In genomic region chr1:5745776-5746610, GRCh38 we compare ENCODE assay signal across 7 cellular contexts.
DNase-seq lines count a peak whose midpoint lies in the region; ATAC-seq, FAIRE-seq and TF ChIP-seq lines count a peak whose summit lies in the region.

No MANE protein-coding gene starts in this region.

- H3K27ac Mint-ChIP-seq in activated T-helper 1 cell treated with anti-CD3 and anti-CD28 coated beads, Interleukin-12 subunit alpha, Interleukin-12 subunit beta, Interleukin-2, Interleukin-4 antibody, amounts not matched to agents 30 ng/mL and 10 ng/mL and 1 ng/mL, durations not matched to agents 14 hours and 24 hours and 36 hours, result no peak overlapping the region

- no peaks in the 10 kb centered on the region for H3K27me3 ChIP-seq in thoracic aorta (replicated peaks; ENCODE audit: insufficient read depth)

- H3K4me3 Mint-ChIP-seq in activated T-helper 1 cell treated with anti-CD3 and anti-CD28 coated beads, Interleukin-12 subunit alpha, Interleukin-12 subunit beta, Interleukin-2, Interleukin-4 antibody, amounts not matched to agents 30 ng/mL and 10 ng/mL and 1 ng/mL, durations not matched to agents 14 hours and 24 hours and 36 hours, result no peak overlapping the region

- H3K27me3 Mint-ChIP-seq in activated T-helper 1 cell treated with anti-CD3 and anti-CD28 coated beads, Interleukin-12 subunit alpha, Interleukin-12 subunit beta, Interleukin-2, Interleukin-4 antibody, amounts not matched to agents 30 ng/mL and 10 ng/mL and 1 ng/mL, durations not matched to agents 14 hours and 24 hours and 36 hours (ENCODE audit: insufficient read depth), result no peaks in the 10 kb centered on the region

- no peaks in the 10 kb centered on the region for H3K36me3 ChIP-seq in thoracic aorta

- no peaks in the 10 kb centered on the region for H3K4me1 Mint-ChIP-seq in activated T-helper 1 cell treated with anti-CD3 and anti-CD28 coated beads, Interleukin-12 subunit alpha, Interleukin-12 subunit beta, Interleukin-2, Interleukin-4 antibody, amounts not matched to agents 30 ng/mL and 10 ng/mL and 1 ng/mL, durations not matched to agents 14 hours and 24 hours and 36 hours (ENCODE audit: low read depth)

- TF ChIP-seq CTCF in GM12873 (IDR thresholded peaks at IDR 0.05; ENCODE audit: insufficient read depth, low read depth, low read length, missing control alignments) (peak; percentile 95), fibroblast of villous mesenchyme (IDR thresholded peaks at IDR 0.05; ENCODE audit: insufficient read depth, low read depth, low read length) (peak; percentile 68), omental fat pad (IDR thresholded peaks at IDR 0.05) (peak in 1 of 3 donors; percentile 29), thoracic aorta (IDR thresholded peaks at IDR 0.05) (peak; percentile 70)

- no peaks in the 10 kb centered on the region for H3K36me3 Mint-ChIP-seq in activated T-helper 1 cell treated with anti-CD3 and anti-CD28 coated beads, Interleukin-12 subunit alpha, Interleukin-12 subunit beta, Interleukin-2, Interleukin-4 antibody, amounts not matched to agents 30 ng/mL and 10 ng/mL and 1 ng/mL, durations not matched to agents 14 hours and 24 hours and 36 hours (ENCODE audit: low read depth)

- ATAC-seq in omental fat pad (ENCODE audit: low FRiP score) (peak; percentile 55), thoracic aorta (ENCODE audit: insufficient number of reproducible peaks, low FRiP score, low read depth) (no peak)

- no peak overlapping the region for H3K4me3 ChIP-seq in fibroblast of villous mesenchyme (ENCODE audit: low read depth, low read length)
- no peak overlapping the region for H3K4me3 ChIP-seq in thoracic aorta

- H3K27ac ChIP-seq in thoracic aorta, result no peak overlapping the region

- intact Hi-C loops in activated T-helper 1 cell treated with anti-CD3 and anti-CD28 coated beads, Interleukin-12 subunit alpha, Interleukin-12 subunit beta, Interleukin-2, Interleukin-4 antibody, amounts not matched to agents 30 ng/mL and 10 ng/mL and 1 ng/mL, durations not matched to agents 14 hours and 24 hours and 36 hours (cut with micrococcal nuclease), result loop anchor here (1.0 to 2.0 kb wide), 2 partner anchors 109 to 236 kb away; no protein-coding TSS in a partner anchor

- no peaks in the 10 kb centered on the region for H3K9me3 ChIP-seq in thoracic aorta

- H3K4me1 ChIP-seq in thoracic aorta (ENCODE audit: control insufficient read depth in 1 of 2, low read depth in 2 of 2), result no peaks in the 10 kb centered on the region

- no peaks in the 10 kb centered on the region for H3K9me3 Mint-ChIP-seq in activated T-helper 1 cell treated with anti-CD3 and anti-CD28 coated beads, Interleukin-12 subunit alpha, Interleukin-12 subunit beta, Interleukin-2, Interleukin-4 antibody, amounts not matched to agents 30 ng/mL and 10 ng/mL and 1 ng/mL, durations not matched to agents 14 hours and 24 hours and 36 hours

- FAIRE-seq in RCC 7860 (lab: Jason Lieb, UNC), result no peak

- DNase-seq in HPDE6-E6E7 (ENCODE audit: extremely low spot score) (peak; percentile 16), RCC 7860 (ENCODE audit: low spot score) (peak; percentile 37), fibroblast of villous mesenchyme (ENCODE audit: low read depth) (peak; percentile 27), omental fat pad (ENCODE audit: low spot score) (no peak), thoracic aorta (ENCODE audit: low spot score) (no peak)
- peak; percentile 26 for DNase-seq in activated T-helper 1 cell treated with anti-CD3 and anti-CD28 coated beads, Interleukin-12 subunit alpha, Interleukin-12 subunit beta, Interleukin-2, Interleukin-4 antibody, amounts not matched to agents 30 ng/mL and 10 ng/mL and 1 ng/mL, durations not matched to agents 14 hours and 24 hours and 36 hours (ENCODE audit: low spot score)

Comparison
In these comparisons a context has a peak if more than half of its experiments do, and no peak if none do; other contexts are left out.
1. DNase-seq: peak in HPDE6-E6E7 (single experiment), RCC 7860 (single experiment), activated T-helper 1 cell treated with anti-CD3 and anti-CD28 coated beads, Interleukin-12 subunit alpha, Interleukin-12 subunit beta, Interleukin-2, Interleukin-4 antibody, amounts not matched to agents 30 ng/mL and 10 ng/mL and 1 ng/mL, durations not matched to agents 14 hours and 24 hours and 36 hours (single experiment) and fibroblast of villous mesenchyme (single experiment); none in omental fat pad (single experiment) and thoracic aorta (single experiment).